Comparison of ENCODE assay signal across 13 cellular contexts in genomic region chr17:69417545-69418483, GRCh38. TPM values are rescaled to one million over a fixed set of nuclear protein-coding genes. Genes with fewer than 3 reads are reported as not detected.
DNase-seq lines count a peak whose midpoint lies in the region; ATAC-seq and TF ChIP-seq lines count a peak whose summit lies in the region.
"Had no signal": no experiment of that assay in that cellular context is flagged by ENCODE, and none has a peak within 500 bp of the region (broad histone marks: within the 10 kb centered on the region; RNA-seq: fewer than 3 reads in every experiment).

No MANE protein-coding gene starts in this region.

- peak; percentile 16 for DNase-seq in DMS 273 treated with DMSO at 0.1 percent for 48 hours (lab: John Stamatoyannopoulos, UW)
- peak; percentile 46 to 65 for DNase-seq in NCI-H526 (lab: John Stamatoyannopoulos, UW)
- DNase-seq in neural crest cell (ENCODE audit: low read depth, low spot score) = no peak
- no peak for DNase-seq in DMS79 treated with DMSO at 0.1 percent for 48 hours (lab: John Stamatoyannopoulos, UW)
- no peak for DNase-seq in T-helper 2 cell
- no peak for DNase-seq in stimulated activated CD4-positive, alpha-beta T cell treated with anti-CD3 and anti-CD28 coated beads, Interleukin-4, amount 100 ng/mL, for 24 hours
- DNase-seq: adrenal gland, erythroblast, natural killer cell, NCI-H1694 treated with DMSO at 0.1 percent for 48 hours, T-helper 9 cell had no signal

- no peak for TF ChIP-seq CTCF in neural crest cell (conservative IDR thresholded peaks at IDR 0.05)

- no peak for ATAC-seq in GM18502 (IDR thresholded peaks at IDR 0.05; ENCODE audit: poor library complexity, unreplicated experiment)
- ATAC-seq: natural killer cell had no signal

- no peak overlapping the region for H3K27ac Mint-ChIP-seq in neural crest cell (ENCODE audit: unreplicated experiment)
- H3K27ac Mint-ChIP-seq: natural killer cell had no signal

- no peak overlapping the region for H3K27ac ChIP-seq in ectodermal cell (ENCODE audit: insufficient read depth, low read depth, low read length, poor library complexity, severe bottlenecking)
- H3K27ac ChIP-seq: adrenal gland had no signal

- H3K9me3 ChIP-seq in ectodermal cell (ENCODE audit: control insufficient read depth, low read length) = no peaks in the 10 kb centered on the region
- H3K9me3 ChIP-seq: adrenal gland had no signal

- no peaks in the 10 kb centered on the region for H3K9me3 Mint-ChIP-seq in neural crest cell
- H3K9me3 Mint-ChIP-seq: natural killer cell had no signal

- H3K4me3 ChIP-seq in ectodermal cell (ENCODE audit: insufficient read depth, low read depth, low read length) = peak overlapping the region; percentile 94

- peaks cover 3% of the 10 kb centered on the region for H3K4me1 ChIP-seq in ectodermal cell (ENCODE audit: control insufficient read depth, insufficient read depth, low read length)

- H3K36me3 Mint-ChIP-seq in neural crest cell (ENCODE audit: low read depth) = peaks cover 6% of the 10 kb centered on the region
- H3K36me3 Mint-ChIP-seq: natural killer cell had no signal

- H3K27me3 Mint-ChIP-seq in neural crest cell (ENCODE audit: low read depth) = no peaks in the 10 kb centered on the region

- H3K4me3 Mint-ChIP-seq in neural crest cell = peak overlapping the region; percentile 48
- H3K4me3 Mint-ChIP-seq: natural killer cell had no signal

- peaks cover 19% of the 10 kb centered on the region for H3K4me1 Mint-ChIP-seq in neural crest cell

- no peaks in the 10 kb centered on the region for H3K27me3 ChIP-seq in ectodermal cell (ENCODE audit: control insufficient read depth, insufficient read depth, low read length, poor library complexity, severe bottlenecking)
- H3K27me3 ChIP-seq: adrenal gland had no signal

- 3 to 13% methylated on average over 2 to 5 of the region's 5 CpGs for WGBS in ectodermal cell, 2 experiments

- no peaks in the 10 kb centered on the region for H3K36me3 ChIP-seq in ectodermal cell (ENCODE audit: control insufficient read depth, insufficient read depth, low read length)
- H3K36me3 ChIP-seq: adrenal gland had no signal

RNA-seq across cellular contexts. Expression of gene MAP2K6, which starts 3.3 kb away (rescaled TPM):
- 39.6 TPM for polyA plus RNA-seq in ectodermal cell (2013, experiment 1 of 4)
- 55.9 TPM for polyA plus RNA-seq in ectodermal cell (2013, experiment 2 of 4)
- polyA plus RNA-seq in ectodermal cell (2013, experiment 3 of 4) = 29.6 TPM
- 37.9 TPM for polyA plus RNA-seq in ectodermal cell (2013, experiment 4 of 4)
- 45.4 and 48.4 TPM in 2 replicates for total RNA-seq in neural crest cell

Comparison
In these comparisons a context has a peak if more than half of its experiments do, and no peak if none do; other contexts are left out.
1. DNase-seq: peak in DMS 273 treated with DMSO at 0.1 percent for 48 hours (single experiment) and NCI-H526 (2 of 2); none in neural crest cell (single experiment), DMS79 treated with DMSO at 0.1 percent for 48 hours (single experiment), T-helper 2 cell (0 of 5) and stimulated activated CD4-positive, alpha-beta T cell treated with anti-CD3 and anti-CD28 coated beads, Interleukin-4, amount 100 ng/mL, for 24 hours (single experiment).